In the genomic region with DNA sequence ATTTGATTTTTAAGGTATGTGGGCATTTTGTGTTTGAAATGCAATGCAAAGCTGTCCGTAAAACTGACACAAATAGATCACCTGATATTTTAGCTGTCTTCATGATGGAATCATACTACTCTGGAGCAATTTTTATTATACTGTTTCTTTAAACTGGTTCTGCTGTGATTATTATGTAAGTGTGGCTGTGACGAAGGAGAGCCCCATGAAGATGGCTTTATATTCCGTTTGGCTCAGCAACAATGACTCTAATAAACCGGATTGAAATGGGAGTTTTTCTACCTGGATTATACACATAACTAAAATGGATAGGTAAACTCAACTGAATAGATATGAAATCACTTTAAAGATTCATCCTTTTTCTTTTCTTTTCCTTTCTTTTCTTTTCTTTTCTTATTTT, we compare ENCODE assay signal across 2 cellular contexts.
TF ChIP-seq lines count a peak whose summit lies in the region.

No MANE protein-coding gene starts in this region.

TF ChIP-seq in K562, 482 proteins besides CTCF, POLR2A, EP300 and RAD21:
- TF ChIP-seq CCNT2 (IDR thresholded peaks at IDR 0.05; ENCODE audit: borderline replicate concordance, extremely low read depth, insufficient read length, low read depth, low read length) = no peak
- TF ChIP-seq PATZ1 (CRISPR knock-in tag; IDR thresholded peaks at IDR 0.05; ENCODE audit: borderline replicate concordance) = no peak
- TF ChIP-seq AFF1 (IDR thresholded peaks at IDR 0.05; ENCODE audit: low read depth in 1 of 2, partially characterized antibody in 2 of 2) = no peak
- TF ChIP-seq, protein P1, sequence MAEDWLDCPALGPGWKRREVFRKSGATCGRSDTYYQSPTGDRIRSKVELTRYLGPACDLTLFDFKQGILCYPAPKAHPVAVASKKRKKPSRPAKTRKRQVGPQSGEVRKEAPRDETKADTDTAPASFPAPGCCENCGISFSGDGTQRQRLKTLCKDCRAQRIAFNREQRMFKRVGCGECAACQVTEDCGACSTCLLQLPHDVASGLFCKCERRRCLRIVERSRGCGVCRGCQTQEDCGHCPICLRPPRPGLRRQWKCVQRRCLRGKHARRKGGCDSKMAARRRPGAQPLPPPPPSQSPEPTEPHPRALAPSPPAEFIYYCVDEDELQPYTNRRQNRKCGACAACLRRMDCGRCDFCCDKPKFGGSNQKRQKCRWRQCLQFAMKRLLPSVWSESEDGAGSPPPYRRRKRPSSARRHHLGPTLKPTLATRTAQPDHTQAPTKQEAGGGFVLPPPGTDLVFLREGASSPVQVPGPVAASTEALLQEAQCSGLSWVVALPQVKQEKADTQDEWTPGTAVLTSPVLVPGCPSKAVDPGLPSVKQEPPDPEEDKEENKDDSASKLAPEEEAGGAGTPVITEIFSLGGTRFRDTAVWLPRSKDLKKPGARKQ (CRISPR knock-in tag; IDR thresholded peaks at IDR 0.05) = no peak
- TF ChIP-seq MIER1 (IDR thresholded peaks at IDR 0.05; ENCODE audit: low read depth) = no peak
- no peak for TF ChIP-seq RBM25 (IDR thresholded peaks at IDR 0.05; ENCODE audit: low read depth, low read length, severe bottlenecking)
- no peak for TF ChIP-seq SFPQ (IDR thresholded peaks at IDR 0.05; ENCODE audit: low read depth, low read length)
- no peak for TF ChIP-seq USF1 (CRISPR knock-in tag; IDR thresholded peaks at IDR 0.05)

TF ChIP-seq in HEK293T, 16 proteins besides CTCF, POLR2A, EP300 and RAD21 (continued from another document):
- TF ChIP-seq ELF4 (IDR thresholded peaks at IDR 0.05) = no peak
- no peak for TF ChIP-seq TARDBP (IDR thresholded peaks at IDR 0.05)
- no peak for TF ChIP-seq HDGF (IDR thresholded peaks at IDR 0.05; ENCODE audit: borderline replicate concordance)
- TF ChIP-seq SP1 (IDR thresholded peaks at IDR 0.05) = no peak
- TF ChIP-seq CTBP1 (IDR thresholded peaks at IDR 0.05; ENCODE audit: borderline replicate concordance) = no peak
- no peak for TF ChIP-seq FOXK2 (IDR thresholded peaks at IDR 0.05)
- no peak for TF ChIP-seq FOXM1 (IDR thresholded peaks at IDR 0.05; ENCODE audit: borderline replicate concordance)
- TF ChIP-seq LEF1 (IDR thresholded peaks at IDR 0.05; ENCODE audit: borderline replicate concordance) = no peak
- no peak for TF ChIP-seq L3MBTL2 (conservative IDR thresholded peaks at IDR 0.05)
- TF ChIP-seq SUZ12 (IDR thresholded peaks at IDR 0.05) = no peak
- TF ChIP-seq FOXA1 (IDR thresholded peaks at IDR 0.05) = no peak
- no peak for TF ChIP-seq ZNF384 (IDR thresholded peaks at IDR 0.05)
- TF ChIP-seq PKNOX1 (IDR thresholded peaks at IDR 0.05) = no peak
